ENCODE assay signal across 1 cellular context in the genomic region with DNA sequence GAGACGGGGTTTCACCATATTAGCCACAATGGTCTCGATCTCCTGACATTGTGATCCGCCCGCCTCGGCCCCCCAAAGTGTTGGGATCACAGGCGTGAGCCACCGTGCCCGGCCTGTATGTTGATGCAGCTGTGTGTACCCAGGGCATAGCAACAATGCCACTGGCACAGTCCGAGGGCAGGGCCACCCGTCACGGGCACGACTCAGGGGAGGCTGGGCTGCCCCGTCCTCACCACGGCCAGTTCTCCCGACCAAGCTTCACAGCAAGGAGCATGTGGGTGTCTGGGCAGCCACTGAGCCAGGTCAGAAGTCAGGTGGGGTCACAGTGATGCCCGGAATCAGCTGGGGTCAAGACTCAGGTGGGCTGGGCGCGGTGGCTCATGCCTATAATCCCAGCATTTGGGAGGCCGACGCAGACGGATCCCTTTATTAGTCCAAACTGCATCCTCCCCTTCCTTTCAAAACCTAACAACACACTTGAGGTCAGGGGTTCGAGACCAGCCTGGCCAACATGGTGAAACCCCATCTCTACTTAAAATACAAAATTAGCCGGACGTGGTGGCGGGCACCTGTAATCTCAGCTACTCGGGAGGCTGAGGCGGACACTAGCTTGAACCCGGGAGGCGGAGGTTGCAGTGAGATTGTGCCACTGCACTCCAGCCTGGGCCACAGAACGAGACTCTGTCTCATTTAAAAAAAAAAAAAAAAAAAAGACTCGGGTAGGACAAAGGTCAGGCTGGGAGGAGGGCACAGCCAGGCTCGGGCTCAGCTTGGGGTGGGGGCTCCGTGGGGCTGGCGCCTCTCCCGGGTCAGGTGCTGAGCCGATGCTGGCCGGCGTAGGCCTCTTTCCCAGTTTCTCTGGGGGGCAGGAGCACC.
TF ChIP-seq lines count a peak whose summit lies in the region.

No MANE protein-coding gene starts in this region.

TF ChIP-seq in GM23338, 12 proteins besides CTCF, POLR2A, EP300 and RAD21 (continued from another document):
- TF ChIP-seq, protein P1, sequence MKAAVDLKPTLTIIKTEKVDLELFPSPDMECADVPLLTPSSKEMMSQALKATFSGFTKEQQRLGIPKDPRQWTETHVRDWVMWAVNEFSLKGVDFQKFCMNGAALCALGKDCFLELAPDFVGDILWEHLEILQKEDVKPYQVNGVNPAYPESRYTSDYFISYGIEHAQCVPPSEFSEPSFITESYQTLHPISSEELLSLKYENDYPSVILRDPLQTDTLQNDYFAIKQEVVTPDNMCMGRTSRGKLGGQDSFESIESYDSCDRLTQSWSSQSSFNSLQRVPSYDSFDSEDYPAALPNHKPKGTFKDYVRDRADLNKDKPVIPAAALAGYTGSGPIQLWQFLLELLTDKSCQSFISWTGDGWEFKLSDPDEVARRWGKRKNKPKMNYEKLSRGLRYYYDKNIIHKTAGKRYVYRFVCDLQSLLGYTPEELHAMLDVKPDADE (IDR thresholded peaks at IDR 0.05): no peak
